ENCODE assay signal across 1 cellular context in genomic region chrX:2934715-2935363, GRCh38.
TF ChIP-seq lines count a peak whose summit lies in the region.

No MANE protein-coding gene starts in this region.

TF ChIP-seq in K562, 482 proteins besides CTCF, POLR2A, EP300 and RAD21 (continued from another document):
- TF ChIP-seq GABPB1 (CRISPR knock-in tag; IDR thresholded peaks at IDR 0.05) (no peak), BDP1 (IDR thresholded peaks at IDR 0.05; ENCODE audit: insufficient read depth, insufficient read length) (no peak), PRDM10 (IDR thresholded peaks at IDR 0.05; ENCODE audit: partially characterized antibody) (no peak), CBFA2T2 (conservative IDR thresholded peaks at IDR 0.05) (no peak), NKRF (IDR thresholded peaks at IDR 0.05; ENCODE audit: borderline replicate concordance) (no peak), MBD1 (CRISPR knock-in tag; IDR thresholded peaks at IDR 0.05) (no peak), ZNF655 (CRISPR knock-in tag; IDR thresholded peaks at IDR 0.05) (no peak)
